Comparison of ENCODE assay signal across 8 cellular contexts in genomic region chr7:100407285-100408180, GRCh38. TPM values are rescaled to one million over a fixed set of nuclear protein-coding genes. Genes with fewer than 3 reads are reported as not detected.
DNase-seq lines count a peak whose midpoint lies in the region; FAIRE-seq and TF ChIP-seq lines count a peak whose summit lies in the region.

No MANE protein-coding gene starts in this region.

- peak; percentile 83 for FAIRE-seq in A204.1 (lab: Jason Lieb, UNC)

- peak; percentile 48 for DNase-seq in GDM1 (lab: John Stamatoyannopoulos, UW)
- DNase-seq in RPMI8226: peak; percentile 83
- peak; percentile 85 for DNase-seq in astrocyte of the hippocampus (ENCODE audit: low read depth, low spot score)
- DNase-seq in iris pigment epithelial cell (ENCODE audit: low read depth): peak; percentile 84
- peak; percentile 62 for DNase-seq in stimulated activated CD4-positive, alpha-beta T cell treated with anti-CD3 and anti-CD28 coated beads, Interleukin-4, amount 100 ng/mL, for 24 hours
- DNase-seq in occipital lobe (lab: John Stamatoyannopoulos, UW): no peak

- TF ChIP-seq EP300 in Ishikawa (IDR thresholded peaks at IDR 0.05; ENCODE audit: borderline replicate concordance): no peak

- TF ChIP-seq RAD21 in Ishikawa (IDR thresholded peaks at IDR 0.05; ENCODE audit: low read depth): peak; percentile 78

TF ChIP-seq in Ishikawa, 13 proteins besides CTCF, POLR2A, EP300 and RAD21:
- TF ChIP-seq NFIC (IDR thresholded peaks at IDR 0.05) (no peak), TEAD4 (IDR thresholded peaks at IDR 0.05) (no peak), CREB1 (IDR thresholded peaks at IDR 0.05; ENCODE audit: low read depth) (no peak), USF1 (IDR thresholded peaks at IDR 0.05) (no peak), MAX (IDR thresholded peaks at IDR 0.05) (no peak), FOXM1 (IDR thresholded peaks at IDR 0.05; ENCODE audit: borderline replicate concordance, low read depth) (no peak), TCF12 (IDR thresholded peaks at IDR 0.05; ENCODE audit: low read depth) (no peak), CEBPB (IDR thresholded peaks at IDR 0.05) (no peak), ZBTB7A (IDR thresholded peaks at IDR 0.05; ENCODE audit: low read depth) (no peak), TAF1 (IDR thresholded peaks at IDR 0.05; ENCODE audit: low read depth) (no peak), EGR1 (IDR thresholded peaks at IDR 0.05) (no peak)

RNA-seq across cellular contexts. Expression of gene ZCWPW1, which starts 21.0 kb away (rescaled TPM):
- 4.2 TPM for total RNA-seq in occipital lobe

RNA-seq across cellular contexts. Expression of gene MEPCE, which starts 22.1 kb away (rescaled TPM):
- total RNA-seq in occipital lobe: 25.3 TPM

RNA-seq across cellular contexts. Expression of gene PPP1R35, which starts 28.8 kb away (rescaled TPM):
- total RNA-seq in occipital lobe: 5.1 TPM

RNA-seq across cellular contexts. Expression of gene PILRA, which starts 34.2 kb away (rescaled TPM):
- 1.1 TPM for total RNA-seq in occipital lobe

RNA-seq across cellular contexts. Expression of gene PILRB, which starts 49.6 kb away (rescaled TPM):
- total RNA-seq in occipital lobe: 9.5 TPM
